In genomic region chr1:42926235-42926869, GRCh38 we compare ENCODE assay signal across 19 cellular contexts. TPM values are rescaled to one million over a fixed set of nuclear protein-coding genes. Genes with fewer than 3 reads are reported as not detected.
A peak's percentile ranks its signal among the peaks of the same experiment; 100 is the strongest.
DNase-seq lines count a peak whose midpoint lies in the region; ATAC-seq and TF ChIP-seq lines count a peak whose summit lies in the region.
"Had no signal": no experiment of that assay in that cellular context is flagged by ENCODE, and none has a peak within 500 bp of the region (broad histone marks: within the 10 kb centered on the region; RNA-seq: fewer than 3 reads in every experiment).

No MANE protein-coding gene starts in this region.

- intact Hi-C loops in natural killer cell (cut with micrococcal nuclease): no loop called here

- H3K4me3 Mint-ChIP-seq in natural killer cell (peak overlapping the region; percentile 31), endothelial cell (ENCODE audit: unreplicated experiment) (peak overlapping the region; percentile 47), type B pancreatic cell (no peak overlapping the region)
- H3K4me3 Mint-ChIP-seq in natural killer cell treated with Interleukin-12 subunit alpha and Interleukin-12 subunit beta and Interleukin-15 and Interleukin-18, amount 100 ng/mL, for 72 hours: no peak overlapping the region

- H3K9me3 Mint-ChIP-seq in natural killer cell (no peaks in the 10 kb centered on the region), endothelial cell (ENCODE audit: unreplicated experiment) (no peaks in the 10 kb centered on the region), type B pancreatic cell (no peaks in the 10 kb centered on the region)
- no peaks in the 10 kb centered on the region for H3K9me3 Mint-ChIP-seq in natural killer cell treated with Interleukin-12 subunit alpha and Interleukin-12 subunit beta and Interleukin-15 and Interleukin-18, amount 100 ng/mL, for 72 hours
- H3K9me3 Mint-ChIP-seq: T-cell had no signal

- H3K4me1 Mint-ChIP-seq in natural killer cell: peaks cover 64 to 68% of the 10 kb centered on the region in 2 donors
- peaks cover 52 to 67% of the 10 kb centered on the region in 2 donors for H3K4me1 Mint-ChIP-seq in natural killer cell treated with Interleukin-12 subunit alpha and Interleukin-12 subunit beta and Interleukin-15 and Interleukin-18, amount 100 ng/mL, for 72 hours (ENCODE audit: low read depth in 2 of 2)
- peaks cover 42% of the 10 kb centered on the region for H3K4me1 Mint-ChIP-seq in endothelial cell (ENCODE audit: unreplicated experiment)
- peaks cover 23% of the 10 kb centered on the region for H3K4me1 Mint-ChIP-seq in type B pancreatic cell (ENCODE audit: unreplicated experiment)

- ATAC-seq in natural killer cell (no peak), HG03520 (IDR thresholded peaks at IDR 0.05; ENCODE audit: unreplicated experiment) (no peak)
- ATAC-seq in natural killer cell treated with Interleukin-12 subunit alpha and Interleukin-12 subunit beta and Interleukin-15 and Interleukin-18, amount 100 ng/mL, for 72 hours: no peak
- ATAC-seq: activated CD4-positive, CD25-positive, alpha-beta regulatory T cell treated with anti-CD3 and anti-CD28 coated beads, Interleukin-2, amount 50 U/mL, for 24 hours; left colon; psoas muscle; T-cell had no signal

- peak overlapping the region in 1 of 2 donors; percentile 61 for H3K27ac Mint-ChIP-seq in natural killer cell
- H3K27ac Mint-ChIP-seq in natural killer cell treated with Interleukin-12 subunit alpha and Interleukin-12 subunit beta and Interleukin-15 and Interleukin-18, amount 100 ng/mL, for 72 hours: no peak overlapping the region
- H3K27ac Mint-ChIP-seq in endothelial cell (ENCODE audit: unreplicated experiment): no peak overlapping the region
- peak overlapping the region; percentile 95 for H3K27ac Mint-ChIP-seq in type B pancreatic cell

- POLR2A ChIA-PET in RWPE1 (lab: Yijun Ruan, JAX; ENCODE audit: low non-redundant PET): no interaction called here

- H3K36me3 Mint-ChIP-seq in natural killer cell (peaks cover 8% of the 10 kb centered on the region), endothelial cell (ENCODE audit: low read depth, unreplicated experiment) (peaks cover 47% of the 10 kb centered on the region), type B pancreatic cell (peaks cover 26% of the 10 kb centered on the region)
- H3K36me3 Mint-ChIP-seq in natural killer cell treated with Interleukin-12 subunit alpha and Interleukin-12 subunit beta and Interleukin-15 and Interleukin-18, amount 100 ng/mL, for 72 hours: peaks cover 29% of the 10 kb centered on the region

- H3K27ac ChIP-seq in RWPE1: peak overlapping the region; percentile 97
- H3K27ac ChIP-seq: psoas muscle had no signal

- H3K27me3 Mint-ChIP-seq in natural killer cell (ENCODE audit: low read depth in 2 of 2) (no peaks in the 10 kb centered on the region), endothelial cell (ENCODE audit: unreplicated experiment) (peaks cover 23% of the 10 kb centered on the region), type B pancreatic cell (no peaks in the 10 kb centered on the region)
- H3K27me3 Mint-ChIP-seq in natural killer cell treated with Interleukin-12 subunit alpha and Interleukin-12 subunit beta and Interleukin-15 and Interleukin-18, amount 100 ng/mL, for 72 hours: no peaks in the 10 kb centered on the region
- H3K27me3 Mint-ChIP-seq: T-cell had no signal

- DNase-seq in natural killer cell (no peak), RWPE1 (ENCODE audit: low spot score) (no peak), endothelial cell (ENCODE audit: low spot score) (no peak), type B pancreatic cell (ENCODE audit: extremely low spot score, unreplicated experiment) (no peak), NCI-H748 (lab: John Stamatoyannopoulos, UW; ENCODE audit: unreplicated experiment) (no peak), germinal center (ENCODE audit: low spot score) (no peak)
- no peak for DNase-seq in natural killer cell treated with Interleukin-12 subunit alpha and Interleukin-12 subunit beta and Interleukin-15 and Interleukin-18, amount 100 ng/mL, for 72 hours (ENCODE audit: low spot score)
- DNase-seq: caudate nucleus; DMS153; effector CD8-positive, alpha-beta T cell; left colon; MM.1S; NCI-H1930; NCI-H510A; Peyer's patch; psoas muscle; T-cell had no signal

- CTCF ChIA-PET in RWPE1 (lab: Yijun Ruan, JAX): interaction anchor here (2.1 kb wide), 1 partner anchor 13 kb away, joined by 9 read pairs; no protein-coding TSS in a partner anchor

- TF ChIP-seq CTCF in natural killer cell (IDR thresholded peaks at IDR 0.05) (no peak), RWPE1 (conservative IDR thresholded peaks at IDR 0.05; ENCODE audit: low read depth) (no peak), endothelial cell (IDR thresholded peaks at IDR 0.05; ENCODE audit: unreplicated experiment) (no peak), type B pancreatic cell (conservative IDR thresholded peaks at IDR 0.05) (no peak)

RNA-seq across cellular contexts. Expression of gene SLC2A1, which starts 32.3 kb away (rescaled TPM):
- total RNA-seq in natural killer cell: 100 to 1,000 TPM in 1 of 3 donors, 10 to 100 TPM in 2; 94.7 to 143 (median 95.1) TPM
- 100 to 1,000 TPM; 105 to 131 TPM for total RNA-seq in natural killer cell treated with Interleukin-12 subunit alpha and Interleukin-12 subunit beta and Interleukin-15 and Interleukin-18, amount 100 ng/mL, for 72 hours
- 511 TPM for total RNA-seq in endothelial cell (ENCODE audit: unreplicated experiment)
- 192 and 706 TPM in 2 replicates for total RNA-seq in type B pancreatic cell (ENCODE audit: low replicate concordance)

Comparison
In these comparisons a context has a peak if more than half of its experiments do, and no peak if none do; other contexts are left out.
1. H3K4me3 Mint-ChIP-seq: peak in natural killer cell (single experiment) and endothelial cell (single experiment); none in natural killer cell treated with Interleukin-12 subunit alpha and Interleukin-12 subunit beta and Interleukin-15 and Interleukin-18, amount 100 ng/mL, for 72 hours (single experiment) and type B pancreatic cell (single experiment).